8 cellular contexts compared by ENCODE assay signal in the genomic region with DNA sequence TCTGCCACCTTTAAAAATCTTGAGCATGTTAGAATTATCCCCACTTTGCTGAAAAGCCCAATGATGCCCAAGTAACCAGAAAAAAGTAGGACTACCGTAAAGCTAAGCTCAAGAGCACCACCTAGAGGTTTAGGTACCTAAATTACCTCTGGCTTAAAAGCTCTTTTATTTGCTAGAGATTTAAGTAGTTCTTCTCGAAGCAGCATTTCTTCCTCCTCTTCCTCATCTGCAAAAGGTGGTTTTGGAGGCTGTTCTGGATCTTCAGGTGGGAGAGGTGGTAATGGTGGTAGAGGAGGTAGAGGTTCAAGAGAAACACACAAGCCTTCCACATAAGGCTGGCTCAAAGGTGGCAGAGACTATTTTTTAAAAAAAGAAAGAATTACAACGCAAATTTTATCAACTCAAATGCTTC. TPM values are rescaled to one million over a fixed set of nuclear protein-coding genes. Genes with fewer than 3 reads are reported as not detected.
DNase-seq lines count a peak whose midpoint lies in the region; ATAC-seq and TF ChIP-seq lines count a peak whose summit lies in the region.

No MANE protein-coding gene starts in this region.

- peak; percentile 38 for TF ChIP-seq RAD21 in IMR-90 (IDR thresholded peaks at IDR 0.05; ENCODE audit: low read length)

- no peak overlapping the region for H2BK20ac ChIP-seq in IMR-90 (ENCODE audit: low read depth, low read length)

- no peak overlapping the region for H2BK5ac ChIP-seq in IMR-90 (ENCODE audit: low read depth, low read length, poor library complexity, severe bottlenecking)

- peaks cover 93% of the 10 kb centered on the region for H3K36me3 Mint-ChIP-seq in CD4-positive, alpha-beta T cell (ENCODE audit: low read depth)
- peaks cover 65% of the 10 kb centered on the region for H3K36me3 Mint-ChIP-seq in brain

- POLR2A ChIA-PET in CD4-positive, alpha-beta T cell (lab: Charles Lee) = interaction anchor here (0.8 to 1.4 kb wide), 7 partner anchors 10 to 221 kb away, joined by 3 to 19 read pairs (median 3); a partner anchor contains a TSS
- POLR2A ChIA-PET in IMR-90 (lab: Charles Lee; ENCODE audit: unreplicated experiment) = no interaction called here

- no peak overlapping the region for H4K8ac ChIP-seq in IMR-90 (ENCODE audit: low read depth in 2 of 2, low read length in 2 of 2)

- H3K4me1 Mint-ChIP-seq in CD4-positive, alpha-beta T cell (ENCODE audit: low read depth) = peaks cover 27% of the 10 kb centered on the region
- H3K4me1 Mint-ChIP-seq in brain = no peaks in the 10 kb centered on the region

- no peak for TF ChIP-seq POLR2A in IMR-90 (IDR thresholded peaks at IDR 0.05; ENCODE audit: low read depth, low read length)
- TF ChIP-seq POLR2A in transverse colon (IDR thresholded peaks at IDR 0.05) = no peak

- H4K5ac ChIP-seq in IMR-90 (ENCODE audit: low read depth, low read length) = peak overlapping the region; percentile 80; the same call in 1 of the 2 replicates

- no CpG with 5 or more reads among the region's 3 CpGs for WGBS in IMR-90 (ENCODE audit: extremely low coverage in 2 of 2, insufficient read length in 1 of 2), 2 experiments
- 22 to 32% methylated on average over 3 of the region's 3 CpGs for WGBS in transverse colon (ENCODE audit: low coverage in 1 of 2), 2 donors

- TF ChIP-seq CTCF in CD4-positive, alpha-beta T cell (IDR thresholded peaks at IDR 0.05) = peak; percentile 89
- peak; percentile 57 for TF ChIP-seq CTCF in IMR-90 (conservative IDR thresholded peaks at IDR 0.05; ENCODE audit: low read depth, low read length)
- peak; percentile 73 to 88 for TF ChIP-seq CTCF in brain (conservative IDR thresholded peaks at IDR 0.05)
- peak; percentile 67 for TF ChIP-seq CTCF in kidney epithelial cell (IDR thresholded peaks at IDR 0.05; ENCODE audit: insufficient read depth, low read length, poor library complexity, severe bottlenecking)
- peak; percentile 56 to 73 (median 61) for TF ChIP-seq CTCF in transverse colon (IDR thresholded peaks at IDR 0.05)

- no peak overlapping the region for H3K18ac ChIP-seq in IMR-90 (ENCODE audit: low read depth, low read length)

- no peaks in the 10 kb centered on the region for H3K9me3 ChIP-seq in CD4-positive, alpha-beta T cell (ENCODE audit: control insufficient read depth, low read length)
- H3K9me3 ChIP-seq in IMR-90 (ENCODE audit: control insufficient read depth, insufficient read depth, low read length) = no peaks in the 10 kb centered on the region
- no peaks in the 10 kb centered on the region for H3K9me3 ChIP-seq in transverse colon

- no peak for TF ChIP-seq EP300 in transverse colon (IDR thresholded peaks at IDR 0.05; ENCODE audit: low read depth)

- CTCF ChIA-PET in CD4-positive, alpha-beta T cell (lab: Charles Lee) = interaction anchor here (0.7 to 1.7 kb wide), 18 partner anchors 9 to 117 kb away, joined by 3 to 14 read pairs (median 3); a partner anchor contains a TSS
- CTCF ChIA-PET in IMR-90 (lab: Yijun Ruan, JAX) = interaction anchor here (1.0 to 1.8 kb wide), 6 partner anchors 9 to 221 kb away, joined by 3 to 11 read pairs (median 4); no protein-coding TSS in a partner anchor

- H4K20me1 ChIP-seq in IMR-90 (ENCODE audit: insufficient read depth, low read length) = peaks cover 20% of the 10 kb centered on the region; the same call in 1 of the 2 replicates

- no peak overlapping the region for H3K14ac ChIP-seq in IMR-90 (replicated peaks; ENCODE audit: low read depth, low read length)

- no peak overlapping the region for H3K9ac ChIP-seq in IMR-90 (ENCODE audit: low read depth, low read length)

- in situ Hi-C loops in IMR-90 (cut with MboI; ENCODE audit: low sequenced_read_pairs) (no loop called here), transverse colon (cut with MboI; ENCODE audit: low pct_ligation_motif_present in 1 of 4, low pct_unique_long_range_greater_than_20kb in 1 of 4, low sequenced_read_pairs in 3 of 4) (no loop called here)

- H2AK5ac ChIP-seq in IMR-90 (ENCODE audit: low read depth, low read length) = no peak overlapping the region

- peaks cover 8% of the 10 kb centered on the region; the same call in 1 of the 2 replicates for H3K9me1 ChIP-seq in IMR-90 (ENCODE audit: insufficient read depth, low read length)

- H3K23ac ChIP-seq in IMR-90 (ENCODE audit: low read depth, low read length) = no peak overlapping the region

- no peak overlapping the region for H3K4me2 ChIP-seq in IMR-90 (ENCODE audit: low read depth, low read length)

- no peak overlapping the region for H4K91ac ChIP-seq in IMR-90 (ENCODE audit: insufficient read depth, low read depth, low read length)

- ATAC-seq in CD4-positive, alpha-beta T cell (ENCODE audit: poor library complexity) = peak; percentile 79
- peak; percentile 67 for ATAC-seq in GM18858 (IDR thresholded peaks at IDR 0.05; ENCODE audit: unreplicated experiment)
- peak; percentile 54; the same call in 1 of the 2 replicates for ATAC-seq in IMR-90 (ENCODE audit: low read depth)

- H3K36me3 ChIP-seq in IMR-90 (ENCODE audit: control insufficient read depth, insufficient read depth, low read length) (peaks cover 46% of the 10 kb centered on the region), kidney epithelial cell (ENCODE audit: control insufficient read depth, insufficient read depth, low read length) (peaks cover 1% of the 10 kb centered on the region), transverse colon (peaks cover 0 to 75% (median 31%) of the 10 kb centered on the region in 4 donors)

- H2BK120ac ChIP-seq in IMR-90 (ENCODE audit: low read depth, low read length) = no peak overlapping the region

- no peak overlapping the region for H2AK9ac ChIP-seq in IMR-90 (replicated peaks; ENCODE audit: low read depth, low read length, poor library complexity)

- H3K27ac ChIP-seq in CD4-positive, alpha-beta T cell (ENCODE audit: low read depth, low read length) = no peak overlapping the region
- H3K27ac ChIP-seq in IMR-90 (ENCODE audit: insufficient read depth, low read length) = no peak overlapping the region
- no peak overlapping the region for H3K27ac ChIP-seq in transverse colon

- no peak overlapping the region for H2AFZ ChIP-seq in IMR-90 (replicated peaks; ENCODE audit: low read length, poor library complexity)

- BruUV-seq in IMR-90 (replicated peaks; lab: Mats Ljungman, UMichigan) = no TSS peak

- no peak for DNase-seq in CD4-positive, alpha-beta T cell
- DNase-seq in IMR-90 (peak; percentile 72), NOMO-1 treated with dmso at 0.1 percent for 144 hours (lab: John Stamatoyannopoulos, UW; ENCODE audit: unreplicated experiment) (peak; percentile 8), kidney epithelial cell (ENCODE audit: low read depth) (peak; percentile 56), transverse colon (no peak), ecto neural progenitor cell (ENCODE audit: low spot score) (no peak)

- no peak overlapping the region for H3K4me3 Mint-ChIP-seq in CD4-positive, alpha-beta T cell
- no peak overlapping the region for H3K4me3 Mint-ChIP-seq in brain

- H3K79me1 ChIP-seq in IMR-90 (ENCODE audit: low read depth in 1 of 2, low read length in 2 of 2) = peaks cover 31 to 35% of the 10 kb centered on the region in 2 experiments

- no peaks in the 10 kb centered on the region for H3K27me3 Mint-ChIP-seq in CD4-positive, alpha-beta T cell
- H3K27me3 Mint-ChIP-seq in brain = no peaks in the 10 kb centered on the region

- H3K27me3 ChIP-seq in CD4-positive, alpha-beta T cell (ENCODE audit: control insufficient read depth, insufficient read depth, low read length) = no peaks in the 10 kb centered on the region
- H3K27me3 ChIP-seq in IMR-90 (ENCODE audit: control insufficient read depth, insufficient read depth, low read length) (no peaks in the 10 kb centered on the region), kidney epithelial cell (ENCODE audit: control insufficient read depth, insufficient read depth, low read length) (no peaks in the 10 kb centered on the region), transverse colon (no peaks in the 10 kb centered on the region)

- dilution Hi-C loops in IMR-90 (cut with HindIII; ENCODE audit: low sequenced_read_pairs, unreplicated experiment) = no loop called here

- no peak overlapping the region for H3K4me3 ChIP-seq in IMR-90 (ENCODE audit: insufficient read depth, low read depth, low read length)
- H3K4me3 ChIP-seq in kidney epithelial cell (ENCODE audit: low read depth, low read length) = no peak overlapping the region
- H3K4me3 ChIP-seq in transverse colon = no peak overlapping the region

- intact Hi-C loops in CD4-positive, alpha-beta T cell (cut with DNase I, micrococcal nuclease) = loop anchor here (1.0 to 10.0 kb wide), 5 partner anchors 110 to 1762 kb away; no protein-coding TSS in a partner anchor
- intact Hi-C loops in IMR-90 (cut with micrococcal nuclease) (loop anchor here (5.0 kb wide), 1 partner anchor 111 kb away; no protein-coding TSS in a partner anchor), transverse colon (cut with DNase I; ENCODE audit: low total_unique reads) (no loop called here)

- H3K9me3 Mint-ChIP-seq in CD4-positive, alpha-beta T cell = no peaks in the 10 kb centered on the region
- H3K9me3 Mint-ChIP-seq in brain = no peaks in the 10 kb centered on the region

- no peak overlapping the region for H3K4ac ChIP-seq in IMR-90 (ENCODE audit: low read depth, low read length)

- no peak overlapping the region for H2BK15ac ChIP-seq in IMR-90 (ENCODE audit: low read depth, low read length)

- H3K27ac Mint-ChIP-seq in CD4-positive, alpha-beta T cell = peak overlapping the region; percentile 5
- H3K27ac Mint-ChIP-seq in brain = peak overlapping the region in 2 of 5 experiments; percentile 22 to 31

- no peak overlapping the region for H3K56ac ChIP-seq in IMR-90 (ENCODE audit: extremely low read depth, insufficient read depth, low read length)

- H3K4me1 ChIP-seq in IMR-90 (ENCODE audit: control insufficient read depth, insufficient read depth, low read length) = no peaks in the 10 kb centered on the region
- no peaks in the 10 kb centered on the region for H3K4me1 ChIP-seq in transverse colon

RNA-seq across cellular contexts. Expression of a gene that starts 26.9 kb away (rescaled TPM):
- 100 to 1,000 TPM; 131 to 135 TPM for total RNA-seq in CD4-positive, alpha-beta T cell
- total RNA-seq in IMR-90 (2012; rRNA removed) = 16.8 and 28.6 TPM in 2 replicates
- 16.8 and 23.3 TPM in 2 replicates for polyA plus RNA-seq in IMR-90 (2012; rRNA removed)
- 3.9 and 5.0 TPM in 2 replicates for polyA plus RNA-seq in IMR-90 (2012; cell fraction: cytosol; rRNA removed)
- 30.3 and 186 TPM in 2 replicates for polyA plus RNA-seq in IMR-90 (2012; cell fraction: nucleus; rRNA removed; ENCODE audit: low replicate concordance)
- polyA plus RNA-seq in brain (ENCODE audit: insufficient read depth, low read depth, low replicate concordance) = 2.5 TPM
- total RNA-seq in kidney epithelial cell = 22.3 and 25.2 TPM in 2 replicates
- 100 to 1,000 TPM in 2 of 4 donors, 10 to 100 TPM in 2; 61.9 to 141 (median 91.6) TPM for total RNA-seq in transverse colon

RNA-seq across cellular contexts. Expression of a gene that starts 27.4 kb away (rescaled TPM):
- total RNA-seq in CD4-positive, alpha-beta T cell = 10 to 100 TPM; 12.1 to 12.6 TPM
- total RNA-seq in IMR-90 (2012; rRNA removed) (1.4 and 2.8 TPM in 2 replicates), kidney epithelial cell (4.1 and 6.1 TPM in 2 replicates), transverse colon (1 to 10 TPM in 3 of 4 donors, not detected in 1; 2.8 to 3.5 (median 3.3) TPM)
- polyA plus RNA-seq in IMR-90 (2012; rRNA removed) (1.7 and 2.5 TPM in 2 replicates), brain (ENCODE audit: insufficient read depth, low read depth, low replicate concordance) (4.1 TPM)
- 0.66 and 1.2 TPM in 2 replicates for polyA plus RNA-seq in IMR-90 (2012; cell fraction: cytosol; rRNA removed)
- 1.4 and 4.3 TPM in 2 replicates for polyA plus RNA-seq in IMR-90 (2012; cell fraction: nucleus; rRNA removed; ENCODE audit: low replicate concordance)

RNA-seq across cellular contexts. Expression of a gene that starts 49.2 kb away (rescaled TPM):
- 10 to 100 TPM in 1 of 2 experiments, 1 to 10 TPM in 1; 8.9 to 11.6 TPM for total RNA-seq in CD4-positive, alpha-beta T cell
- total RNA-seq in IMR-90 (2012; rRNA removed) (28.7 and 43.9 TPM in 2 replicates), kidney epithelial cell (13.1 and 15.1 TPM in 2 replicates), transverse colon (10 to 100 TPM in 2 of 4 donors, 1 to 10 TPM in 2; 7.9 to 41.1 (median 20.4) TPM)
- polyA plus RNA-seq in IMR-90 (2012; rRNA removed) (8.9 and 11.4 TPM in 2 replicates), brain (ENCODE audit: insufficient read depth, low read depth, low replicate concordance) (15.9 TPM)
- 1.1 and 3.1 TPM in 2 replicates for polyA plus RNA-seq in IMR-90 (2012; cell fraction: cytosol; rRNA removed)
- 0.57 and 4.3 TPM in 2 replicates for polyA plus RNA-seq in IMR-90 (2012; cell fraction: nucleus; rRNA removed; ENCODE audit: low replicate concordance)

Comparison
In these comparisons a context has a peak if more than half of its experiments do, and no peak if none do; other contexts are left out.
1. DNase-seq: peak in IMR-90 (single experiment), NOMO-1 treated with dmso at 0.1 percent for 144 hours (single experiment) and kidney epithelial cell (single experiment); none in CD4-positive, alpha-beta T cell (0 of 10), transverse colon (single experiment) and ecto neural progenitor cell (single experiment).
2. Peak in every context shown above with its lines, with median percentiles within 50 percentile points of each other: ATAC-seq and CTCF ChIP-seq.